11 cellular contexts compared by ENCODE assay signal in genomic region chr2:207683879-207684627, GRCh38. TPM values are rescaled to one million over a fixed set of nuclear protein-coding genes. Genes with fewer than 3 reads are reported as not detected.
DNase-seq lines count a peak whose midpoint lies in the region; ATAC-seq, FAIRE-seq and TF ChIP-seq lines count a peak whose summit lies in the region.
"Had no signal": no experiment of that assay in that cellular context is flagged by ENCODE, and none has a peak within 500 bp of the region (broad histone marks: within the 10 kb centered on the region; RNA-seq: fewer than 3 reads in every experiment).

No MANE protein-coding gene starts in this region.

- WGBS in right lobe of liver (ENCODE audit: insufficient coverage, low coverage, low lambda C conversion rate, missing lambda C conversion rate): 17% methylated on average over 3 of the region's 3 CpGs

- no peaks in the 10 kb centered on the region for H3K36me3 ChIP-seq in right lobe of liver

- no peak for TF ChIP-seq POLR2A in right lobe of liver (IDR thresholded peaks at IDR 0.05)

- FAIRE-seq in D721Med (lab: Jason Lieb, UNC): no peak

- no peak overlapping the region for H3K4me3 ChIP-seq in right lobe of liver

- H3K9me3 ChIP-seq in right lobe of liver: no peaks in the 10 kb centered on the region

- peaks cover 0 to 11% (median 0%) of the 10 kb centered on the region in 4 donors for H3K4me1 ChIP-seq in right lobe of liver

- ATAC-seq in right lobe of liver: peak in 3 of 4 donors; percentile 45 to 92 (median 56)

- intact Hi-C loops in right lobe of liver (cut with DNase I): no loop called here

- TF ChIP-seq CTCF in right lobe of liver (IDR thresholded peaks at IDR 0.05) (no peak), D721Med (IDR thresholded peaks at IDR 0.05; ENCODE audit: insufficient read depth, missing control alignments) (no peak)

- no peaks in the 10 kb centered on the region for H3K27me3 ChIP-seq in right lobe of liver

- no peak for TF ChIP-seq EP300 in Ishikawa (IDR thresholded peaks at IDR 0.05; ENCODE audit: borderline replicate concordance)

- H3K27ac ChIP-seq in right lobe of liver: peak overlapping the region in 1 of 3 donors; percentile 23

- no peak for TF ChIP-seq RAD21 in Ishikawa (IDR thresholded peaks at IDR 0.05; ENCODE audit: low read depth)

- in situ Hi-C loops in T47D (cut with HindIII; ENCODE audit: low pct_unique_long_range_greater_than_20kb, low sequenced_read_pairs): no loop called here

- peak; percentile 35 for DNase-seq in DMS53 treated with DMSO at 0.1 percent for 48 hours (lab: John Stamatoyannopoulos, UW; ENCODE audit: unreplicated experiment)
- peak; percentile 17 to 74 for DNase-seq in T47D (ENCODE audit: low read depth in 1 of 2, low spot score in 1 of 2)
- DNase-seq in right lobe of liver: no peak
- no peak for DNase-seq in NCI-H1436 treated with DMSO at 0.1 percent for 48 hours (lab: John Stamatoyannopoulos, UW)
- no peak for DNase-seq in D721Med (ENCODE audit: insufficient read length, low spot score)
- no peak for DNase-seq in SIG-M5 (lab: John Stamatoyannopoulos, UW)
- DNase-seq in activated CD8-positive, alpha-beta memory T cell treated with anti-CD3 and anti-CD28 coated beads, Interleukin-2, amount 50 U/mL, for 48 hours: no peak
- DNase-seq: NCI-H1930; SHP77 treated with DMSO at 0.1 percent for 48 hours; stimulated activated CD8-positive, alpha-beta memory T cell treated with anti-CD3 and anti-CD28 coated beads, Interleukin-4, amount 100 ng/mL, for 48 hours had no signal

TF ChIP-seq in Ishikawa, 13 proteins besides CTCF, POLR2A, EP300 and RAD21:
- TF ChIP-seq TEAD4 (IDR thresholded peaks at IDR 0.05) (peak; percentile 36; the same call in 1 of the 2 replicates), MAX (IDR thresholded peaks at IDR 0.05) (no peak), NFIC (IDR thresholded peaks at IDR 0.05) (peak; percentile 42; the same call in 1 of the 2 replicates)

RNA-seq across cellular contexts. Expression of gene CCNYL1, which starts 27.4 kb away (rescaled TPM):
- total RNA-seq in right lobe of liver: 10 to 100 TPM in 2 of 6 experiments, 1 to 10 TPM in 4; 7.1 to 11.9 (median 9.4) TPM

RNA-seq across cellular contexts. Expression of gene METTL21A, which starts 58.9 kb away (rescaled TPM):
- 10 to 100 TPM in 3 of 6 experiments, 1 to 10 TPM in 3; 7.2 to 24.1 (median 9.8) TPM for total RNA-seq in right lobe of liver

Comparison
In these comparisons a context has a peak if more than half of its experiments do, and no peak if none do; other contexts are left out.
1. DNase-seq: peak in DMS53 treated with DMSO at 0.1 percent for 48 hours (single experiment) and T47D (2 of 2); none in right lobe of liver (0 of 3), NCI-H1436 treated with DMSO at 0.1 percent for 48 hours (single experiment), D721Med (single experiment), SIG-M5 (single experiment) and activated CD8-positive, alpha-beta memory T cell treated with anti-CD3 and anti-CD28 coated beads, Interleukin-2, amount 50 U/mL, for 48 hours (single experiment).